In genomic region chr3:186220886-186221285, GRCh38 we compare ENCODE assay signal across 14 cellular contexts.
DNase-seq lines count a peak whose midpoint lies in the region; TF ChIP-seq lines count a peak whose summit lies in the region.
"Had no signal": no experiment of that assay in that cellular context is flagged by ENCODE, and none has a peak within 500 bp of the region (broad histone marks: within the 10 kb centered on the region; RNA-seq: fewer than 3 reads in every experiment).

No MANE protein-coding gene starts in this region.

- no peaks in the 10 kb centered on the region for H3K9me2 ChIP-seq in Loucy (replicated peaks; ENCODE audit: low read depth, low read length)
- no peaks in the 10 kb centered on the region for H3K9me2 ChIP-seq in hepatocyte (replicated peaks; ENCODE audit: insufficient read depth)

- 73% methylated on average over 8 of the region's 8 CpGs for WGBS in hepatocyte (ENCODE audit: low lambda C conversion rate, missing lambda C conversion rate)

- H3K4me1 Mint-ChIP-seq in activated T-cell treated with anti-CD3 and anti-CD28 coated beads, Interleukin-2, amount 50 U/mL, for 24 hours (ENCODE audit: low read depth) = peaks cover 15% of the 10 kb centered on the region

- no peaks in the 10 kb centered on the region for H3K9me3 Mint-ChIP-seq in activated T-cell treated with anti-CD3 and anti-CD28 coated beads, Interleukin-2, amount 50 U/mL, for 24 hours
- H3K9me3 Mint-ChIP-seq: activated CD4-positive, alpha-beta T cell treated with anti-CD3 and anti-CD28 coated beads, Interleukin-2, amount 10 ng/mL, durations not matched to agents 7 days and 5 days; activated naive CD8-positive, alpha-beta T cell treated with anti-CD3 and anti-CD28 coated beads, Interleukin-2, amount 10 ng/mL, durations not matched to agents 7 days and 5 days; mesothelial cell of epicardium; stimulated activated naive B cell treated with anti-CD40 and anti-IgM and Interleukin-4, amounts not matched to agents 10 μg/mL and 1 μg/mL and 100 μg/mL, for 72 hours had no signal

- H2AFZ ChIP-seq in Loucy (ENCODE audit: low read length) (no peak overlapping the region), hepatocyte (no peak overlapping the region)

- peaks cover 16% of the 10 kb centered on the region for H3K4me1 ChIP-seq in Loucy (ENCODE audit: insufficient read depth, low read length, poor library complexity, severe bottlenecking)
- no peaks in the 10 kb centered on the region for H3K4me1 ChIP-seq in hepatocyte (ENCODE audit: insufficient read depth)
- H3K4me1 ChIP-seq: SJSA1 had no signal

- H3K9me3 ChIP-seq in Loucy (ENCODE audit: insufficient read depth, low read depth, low read length) (no peaks in the 10 kb centered on the region), hepatocyte (ENCODE audit: low read depth) (no peaks in the 10 kb centered on the region)
- H3K9me3 ChIP-seq: SJSA1 had no signal

- no peaks in the 10 kb centered on the region for H3K27me3 ChIP-seq in Loucy (ENCODE audit: insufficient read depth, low read length, poor library complexity, severe bottlenecking)
- H3K27me3 ChIP-seq in hepatocyte = peaks cover 9% of the 10 kb centered on the region
- H3K27me3 ChIP-seq: SJSA1 had no signal

- H3K27ac ChIP-seq in caudate nucleus (ENCODE audit: low read depth, low read length) = no peak overlapping the region
- H3K27ac ChIP-seq in hepatocyte = no peak overlapping the region
- H3K27ac ChIP-seq: SJSA1 had no signal

- H3K27ac Mint-ChIP-seq in activated T-cell treated with anti-CD3 and anti-CD28 coated beads, Interleukin-2, amount 50 U/mL, for 24 hours = no peak overlapping the region
- H3K27ac Mint-ChIP-seq: activated CD4-positive, alpha-beta T cell treated with anti-CD3 and anti-CD28 coated beads, Interleukin-2, amount 10 ng/mL, durations not matched to agents 7 days and 5 days; activated naive CD8-positive, alpha-beta T cell treated with anti-CD3 and anti-CD28 coated beads, Interleukin-2, amount 10 ng/mL, durations not matched to agents 7 days and 5 days; mesothelial cell of epicardium; stimulated activated naive B cell treated with anti-CD40 and anti-IgM and Interleukin-4, amounts not matched to agents 10 μg/mL and 1 μg/mL and 100 μg/mL, for 72 hours had no signal

- H3K4me2 ChIP-seq in Loucy (ENCODE audit: low read depth, low read length, poor library complexity, severe bottlenecking) = no peak overlapping the region
- no peak overlapping the region for H3K4me2 ChIP-seq in hepatocyte

- no peaks in the 10 kb centered on the region for H3K36me3 Mint-ChIP-seq in activated T-cell treated with anti-CD3 and anti-CD28 coated beads, Interleukin-2, amount 50 U/mL, for 24 hours (ENCODE audit: low read depth)
- H3K36me3 Mint-ChIP-seq: activated naive CD8-positive, alpha-beta T cell treated with anti-CD3 and anti-CD28 coated beads, Interleukin-2, amount 10 ng/mL, durations not matched to agents 7 days and 5 days; mesothelial cell of epicardium; stimulated activated naive B cell treated with anti-CD40 and anti-IgM and Interleukin-4, amounts not matched to agents 10 μg/mL and 1 μg/mL and 100 μg/mL, for 72 hours had no signal

- no peak overlapping the region for H3K4me3 Mint-ChIP-seq in activated T-cell treated with anti-CD3 and anti-CD28 coated beads, Interleukin-2, amount 50 U/mL, for 24 hours
- H3K4me3 Mint-ChIP-seq: activated CD4-positive, alpha-beta T cell treated with anti-CD3 and anti-CD28 coated beads, Interleukin-2, amount 10 ng/mL, durations not matched to agents 7 days and 5 days; activated naive CD8-positive, alpha-beta T cell treated with anti-CD3 and anti-CD28 coated beads, Interleukin-2, amount 10 ng/mL, durations not matched to agents 7 days and 5 days; mesothelial cell of epicardium; stimulated activated naive B cell treated with anti-CD40 and anti-IgM and Interleukin-4, amounts not matched to agents 10 μg/mL and 1 μg/mL and 100 μg/mL, for 72 hours had no signal

- H3K4me3 ChIP-seq in Loucy (ENCODE audit: low read length, poor library complexity, severe bottlenecking) = no peak overlapping the region
- H3K4me3 ChIP-seq in hepatocyte = no peak overlapping the region
- no peak overlapping the region for H3K4me3 ChIP-seq in retinal pigment epithelial cell (ENCODE audit: low read length)
- H3K4me3 ChIP-seq: SJSA1 had no signal

- no peaks in the 10 kb centered on the region for H3K36me3 ChIP-seq in Loucy (ENCODE audit: insufficient read depth, low read length)
- no peaks in the 10 kb centered on the region for H3K36me3 ChIP-seq in hepatocyte (replicated peaks; ENCODE audit: insufficient read depth, low read depth)
- H3K36me3 ChIP-seq: SJSA1 had no signal

- H4K20me1 ChIP-seq in Loucy (ENCODE audit: insufficient read depth, low read length, poor library complexity, severe bottlenecking) (no peaks in the 10 kb centered on the region), hepatocyte (ENCODE audit: insufficient read depth, poor library complexity, severe bottlenecking) (no peaks in the 10 kb centered on the region)

- H3F3A ChIP-seq in Loucy (ENCODE audit: low read depth) = no peaks in the 10 kb centered on the region

- DNase-seq in caudate nucleus (lab: John Stamatoyannopoulos, UW) (peak in 54 of 61 donors; percentile 16 to 78 (median 50)), hepatocyte (ENCODE audit: low spot score) (no peak), retinal pigment epithelial cell (ENCODE audit: low read depth) (no peak), SHP77 (lab: John Stamatoyannopoulos, UW) (no peak), hepatic stellate cell (ENCODE audit: low spot score) (no peak), GF-D8 (lab: John Stamatoyannopoulos, UW) (no peak)
- no peak for DNase-seq in activated T-cell treated with anti-CD3 and anti-CD28 coated beads, Interleukin-2, amount 50 U/mL, for 24 hours
- DNase-seq: activated CD4-positive, alpha-beta T cell treated with anti-CD3 and anti-CD28 coated beads, Interleukin-2, amount 10 ng/mL, durations not matched to agents 7 days and 5 days; activated naive CD8-positive, alpha-beta T cell treated with anti-CD3 and anti-CD28 coated beads, Interleukin-2, amount 10 ng/mL, durations not matched to agents 7 days and 5 days; NCI-H187 treated with DMSO at 0.1 percent for 48 hours; stimulated activated naive B cell treated with anti-CD40 and anti-IgM and Interleukin-4, amounts not matched to agents 10 μg/mL and 1 μg/mL and 100 μg/mL, for 72 hours had no signal

- peaks cover 36% of the 10 kb centered on the region for H3K27me3 Mint-ChIP-seq in activated T-cell treated with anti-CD3 and anti-CD28 coated beads, Interleukin-2, amount 50 U/mL, for 24 hours

- H3K79me2 ChIP-seq in Loucy (ENCODE audit: insufficient read depth, low read length) (no peaks in the 10 kb centered on the region), hepatocyte (no peaks in the 10 kb centered on the region)

- TF ChIP-seq CTCF in Loucy (conservative IDR thresholded peaks at IDR 0.05; ENCODE audit: low read length) = peak; percentile 33; the same call in 1 of the 2 replicates
- peak; percentile 11 for TF ChIP-seq CTCF in hepatocyte (IDR thresholded peaks at IDR 0.05; ENCODE audit: poor library complexity)
- peak; percentile 12 for TF ChIP-seq CTCF in retinal pigment epithelial cell (conservative IDR thresholded peaks at IDR 0.05; ENCODE audit: low read depth, low read length)

- H3K9ac ChIP-seq in Loucy (ENCODE audit: low read depth, low read length, poor library complexity, severe bottlenecking) = no peak overlapping the region

Comparison
In these comparisons a context has a peak if more than half of its experiments do, and no peak if none do; other contexts are left out.
1. DNase-seq: peak in caudate nucleus (54 of 61); none in hepatocyte (single experiment), retinal pigment epithelial cell (single experiment), SHP77 (0 of 2), hepatic stellate cell (single experiment), GF-D8 (single experiment) and activated T-cell treated with anti-CD3 and anti-CD28 coated beads, Interleukin-2, amount 50 U/mL, for 24 hours (single experiment).
2. Peak in every context shown above with its lines, with median percentiles within 50 percentile points of each other: CTCF ChIP-seq.